ENCODE assay signal across 21 cellular contexts in genomic region chr10:125392140-125392539, GRCh38.
"Had no signal": no experiment of that assay in that cellular context is flagged by ENCODE, and none has a peak within 500 bp of the region (broad histone marks: within the 10 kb centered on the region; RNA-seq: fewer than 3 reads in every experiment).

No MANE protein-coding gene starts in this region.

- H3K4me3 Mint-ChIP-seq: activated naive CD8-positive, alpha-beta T cell; activated T-cell treated with anti-CD3 and anti-CD28 coated beads, Interleukin-2, amount 50 U/mL, for 24 hours; effector memory CD8-positive, alpha-beta T cell; naive thymus-derived CD4-positive, alpha-beta T cell; neural progenitor cell; stimulated activated naive CD8-positive, alpha-beta T cell treated with anti-CD3 and anti-CD28 coated beads, Interleukin-15, amount 100 ng/mL, for 72 hours had no signal

- H3K4me1 Mint-ChIP-seq: naive thymus-derived CD4-positive, alpha-beta T cell; neural progenitor cell; stimulated activated naive CD8-positive, alpha-beta T cell treated with anti-CD3 and anti-CD28 coated beads, Interleukin-15, amount 100 ng/mL, for 72 hours had no signal

- H3K9ac ChIP-seq: neural progenitor cell had no signal

- H3K36me3 ChIP-seq: colonic mucosa, lower lobe of right lung, neural progenitor cell, prostate gland, tibial nerve had no signal

- H3K27ac ChIP-seq: colonic mucosa, dorsolateral prefrontal cortex, foreskin keratinocyte, lower lobe of right lung, neural progenitor cell, prostate gland, tibial nerve had no signal

- H2AFZ ChIP-seq: neural progenitor cell had no signal

- H3K27me3 ChIP-seq: colonic mucosa, neural progenitor cell, tibial nerve had no signal

- H3K4me1 ChIP-seq: colonic mucosa, lower lobe of right lung, neural progenitor cell, prostate gland, tibial nerve had no signal

- H3K4me2 ChIP-seq: neural progenitor cell had no signal

- DNase-seq: activated CD4-positive, alpha-beta T cell treated with anti-CD3 and anti-CD28 coated beads for 1 hour; activated naive CD4-positive, alpha-beta T cell; activated T-cell treated with anti-CD3 and anti-CD28 coated beads, Interleukin-2, amount 50 U/mL, for 24 hours; amniotic stem cell; colonic mucosa; dorsolateral prefrontal cortex; effector memory CD8-positive, alpha-beta T cell; foreskin keratinocyte; lower lobe of right lung; naive thymus-derived CD4-positive, alpha-beta T cell; stimulated activated CD4-positive, alpha-beta T cell treated with anti-CD3 and anti-CD28 coated beads, Interleukin-12 subunit alpha, Interleukin-12 subunit beta, amount 100 ng/mL, for 4 hours; stimulated activated CD4-positive, alpha-beta T cell treated with anti-CD3 and anti-CD28 coated beads, Interleukin-4, amount 100 ng/mL, for 4 hours; stimulated activated naive CD8-positive, alpha-beta T cell treated with anti-CD3 and anti-CD28 coated beads, Interleukin-15, amount 100 ng/mL, for 72 hours; T-helper 1 cell had no signal

- H3K4me3 ChIP-seq: colonic mucosa, dorsolateral prefrontal cortex, lower lobe of right lung, neural progenitor cell, prostate gland, tibial nerve had no signal

- H3K36me3 Mint-ChIP-seq: neural progenitor cell had no signal

- H3K27me3 Mint-ChIP-seq: activated T-cell treated with anti-CD3 and anti-CD28 coated beads, Interleukin-2, amount 50 U/mL, for 24 hours; stimulated activated naive CD8-positive, alpha-beta T cell treated with anti-CD3 and anti-CD28 coated beads, Interleukin-15, amount 100 ng/mL, for 72 hours had no signal

- ATAC-seq: effector memory CD8-positive, alpha-beta T cell; esophagus mucosa; foreskin keratinocyte; left lobe of liver; lower lobe of right lung; naive thymus-derived CD4-positive, alpha-beta T cell; stimulated activated naive CD8-positive, alpha-beta T cell treated with anti-CD3 and anti-CD28 coated beads, Interleukin-15, amount 100 ng/mL, for 72 hours had no signal

- H3K27ac Mint-ChIP-seq: activated naive CD8-positive, alpha-beta T cell; activated T-cell treated with anti-CD3 and anti-CD28 coated beads, Interleukin-2, amount 50 U/mL, for 24 hours; activated T-helper 2 cell treated with anti-CD3 and anti-CD28 coated beads, Interferon-gamma antibody, Interleukin-2, Interleukin-4, amounts not matched to agents 10 μg/mL and 5 μg/mL and 100 μg/mL, durations not matched to agents 14 hours and 24 hours and 36 hours; effector memory CD8-positive, alpha-beta T cell; naive thymus-derived CD4-positive, alpha-beta T cell; neural progenitor cell had no signal

- H3K9me3 ChIP-seq: colonic mucosa, prostate gland had no signal
